In genomic region chr1:36023098-36023769, GRCh38 we compare ENCODE assay signal across 14 cellular contexts.
DNase-seq lines count a peak whose midpoint lies in the region; ATAC-seq and TF ChIP-seq lines count a peak whose summit lies in the region.
"Had no signal": no experiment of that assay in that cellular context is flagged by ENCODE, and none has a peak within 500 bp of the region (broad histone marks: within the 10 kb centered on the region; RNA-seq: fewer than 3 reads in every experiment).

No MANE protein-coding gene starts in this region.

- H3K9me3 ChIP-seq in CD4-positive, CD25-positive, alpha-beta regulatory T cell (ENCODE audit: control insufficient read depth in 2 of 2, low read length in 2 of 2): no peaks in the 10 kb centered on the region
- H3K9me3 ChIP-seq: SJSA1 had no signal

- H3K9me3 Mint-ChIP-seq in CD4-positive, CD25-positive, alpha-beta regulatory T cell: peaks cover 0 to 3% (median 0%) of the 10 kb centered on the region in 7 donors

- DNase-seq in CD4-positive, CD25-positive, alpha-beta regulatory T cell: peak in 1 of 3 donors; percentile 60
- DNase-seq in coronary artery (ENCODE audit: low spot score) (no peak), NCI-H526 treated with DMSO at 0.1 percent for 48 hours (lab: John Stamatoyannopoulos, UW) (no peak), NCI-H748 (lab: John Stamatoyannopoulos, UW; ENCODE audit: unreplicated experiment) (no peak), left cardiac atrium (no peak), NCI-H446 treated with DMSO at 0.1 percent for 48 hours (lab: John Stamatoyannopoulos, UW) (no peak)
- DNase-seq: activated CD4-positive, alpha-beta T cell treated with anti-CD3 and anti-CD28 coated beads for 4 hours; GOT3; NCI-H69; small intestine; stimulated activated CD8-positive, alpha-beta memory T cell treated with anti-CD3 and anti-CD28 coated beads, Interleukin-4, amount 100 ng/mL, for 48 hours had no signal

- H3K27ac ChIP-seq in CD4-positive, CD25-positive, alpha-beta regulatory T cell (ENCODE audit: insufficient read depth, low read length, poor library complexity, severe bottlenecking): no peak overlapping the region
- peak overlapping the region in 1 of 2 donors; percentile 54 for H3K27ac ChIP-seq in coronary artery
- H3K27ac ChIP-seq: SJSA1 had no signal

- H3K36me3 ChIP-seq in CD4-positive, CD25-positive, alpha-beta regulatory T cell (ENCODE audit: control insufficient read depth, insufficient read depth, low read length): peaks cover 38% of the 10 kb centered on the region

- no peaks in the 10 kb centered on the region for H3K27me3 ChIP-seq in CD4-positive, CD25-positive, alpha-beta regulatory T cell (ENCODE audit: control insufficient read depth, insufficient read depth, low read length)
- H3K27me3 ChIP-seq: SJSA1 had no signal

- H3K4me3 Mint-ChIP-seq in CD4-positive, CD25-positive, alpha-beta regulatory T cell: no peak overlapping the region

- no peak for TF ChIP-seq CTCF in coronary artery (IDR thresholded peaks at IDR 0.05)

- H3K4me3 ChIP-seq in CD4-positive, CD25-positive, alpha-beta regulatory T cell (ENCODE audit: low read depth, low read length): peak overlapping the region; percentile 16
- H3K4me3 ChIP-seq in coronary artery: peak overlapping the region; percentile 6
- H3K4me3 ChIP-seq: SJSA1 had no signal

- no peaks in the 10 kb centered on the region for H3K27me3 Mint-ChIP-seq in CD4-positive, CD25-positive, alpha-beta regulatory T cell

- peaks cover 0 to 15% (median 11%) of the 10 kb centered on the region in 4 donors for H3K4me1 Mint-ChIP-seq in CD4-positive, CD25-positive, alpha-beta regulatory T cell

- intact Hi-C loops in left cardiac atrium (cut with DNase I): no loop called here

- H3K27ac Mint-ChIP-seq in CD4-positive, CD25-positive, alpha-beta regulatory T cell: peak overlapping the region; percentile 6 to 34 (median 19)

- ATAC-seq in CD4-positive, CD25-positive, alpha-beta regulatory T cell (ENCODE audit: low read depth in 2 of 2): peak in 1 of 2 donors; percentile 34
- ATAC-seq in GM18508 (IDR thresholded peaks at IDR 0.05; ENCODE audit: insufficient read depth, unreplicated experiment) (peak; percentile 62), HG02973 (IDR thresholded peaks at IDR 0.05; ENCODE audit: unreplicated experiment) (peak; percentile 77), left cardiac atrium (no peak)

- peaks cover 34% of the 10 kb centered on the region for H3K36me3 Mint-ChIP-seq in CD4-positive, CD25-positive, alpha-beta regulatory T cell

- no peaks in the 10 kb centered on the region for H3K4me1 ChIP-seq in CD4-positive, CD25-positive, alpha-beta regulatory T cell (ENCODE audit: control insufficient read depth, insufficient read depth, low read length, poor library complexity, severe bottlenecking)
- H3K4me1 ChIP-seq: SJSA1 had no signal

Comparison
In these comparisons a context has a peak if more than half of its experiments do, and no peak if none do; other contexts are left out.
1. ATAC-seq: peak in GM18508 (single experiment) and HG02973 (single experiment); none in left cardiac atrium (0 of 2).